13 cellular contexts compared by ENCODE assay signal in genomic region chr13:30186644-30187431, GRCh38.
A peak's percentile ranks its signal among the peaks of the same experiment; 100 is the strongest.
DNase-seq lines count a peak whose midpoint lies in the region; ATAC-seq and TF ChIP-seq lines count a peak whose summit lies in the region.
"Had no signal": no experiment of that assay in that cellular context is flagged by ENCODE, and none has a peak within 500 bp of the region (broad histone marks: within the 10 kb centered on the region; RNA-seq: fewer than 3 reads in every experiment).

No MANE protein-coding gene starts in this region.

- POLR2A ChIA-PET in activated CD4-positive, alpha-beta memory T cell treated with anti-CD3 and anti-CD28 coated beads for 36 hours (lab: Charles Lee), result no interaction called here

- ATAC-seq in HG03469 (IDR thresholded peaks at IDR 0.05; ENCODE audit: unreplicated experiment), result no peak
- ATAC-seq: activated CD8-positive, alpha-beta T cell treated with anti-CD3 and anti-CD28 coated beads for 36 hours had no signal

- no peak overlapping the region for H3K4me3 Mint-ChIP-seq in neural crest cell
- H3K4me3 Mint-ChIP-seq in chondrocyte (ENCODE audit: unreplicated experiment), result no peak overlapping the region
- no peak overlapping the region for H3K4me3 Mint-ChIP-seq in activated CD4-positive, alpha-beta memory T cell treated with anti-CD3 and anti-CD28 coated beads for 36 hours
- H3K4me3 Mint-ChIP-seq: activated CD8-positive, alpha-beta T cell treated with anti-CD3 and anti-CD28 coated beads for 36 hours had no signal

- no peaks in the 10 kb centered on the region for H3K27me3 Mint-ChIP-seq in neural crest cell (ENCODE audit: low read depth)
- no peaks in the 10 kb centered on the region for H3K27me3 Mint-ChIP-seq in chondrocyte (ENCODE audit: low read depth)
- H3K27me3 Mint-ChIP-seq in activated CD4-positive, alpha-beta memory T cell treated with anti-CD3 and anti-CD28 coated beads for 36 hours, result no peaks in the 10 kb centered on the region
- H3K27me3 Mint-ChIP-seq: activated CD8-positive, alpha-beta T cell treated with anti-CD3 and anti-CD28 coated beads for 36 hours had no signal

- peak overlapping the region; percentile 32 for H3K27ac Mint-ChIP-seq in neural crest cell (ENCODE audit: unreplicated experiment)
- no peak overlapping the region for H3K27ac Mint-ChIP-seq in chondrocyte (ENCODE audit: unreplicated experiment)
- no peak overlapping the region for H3K27ac Mint-ChIP-seq in activated CD4-positive, alpha-beta memory T cell treated with anti-CD3 and anti-CD28 coated beads for 36 hours
- H3K27ac Mint-ChIP-seq: activated CD8-positive, alpha-beta T cell treated with anti-CD3 and anti-CD28 coated beads for 36 hours had no signal

- no peaks in the 10 kb centered on the region for H3K9me3 Mint-ChIP-seq in neural crest cell
- H3K9me3 Mint-ChIP-seq in chondrocyte (ENCODE audit: low read depth), result peaks cover 2% of the 10 kb centered on the region
- peaks cover 4% of the 10 kb centered on the region for H3K9me3 Mint-ChIP-seq in activated CD4-positive, alpha-beta memory T cell treated with anti-CD3 and anti-CD28 coated beads for 36 hours

- no peak for TF ChIP-seq CTCF in neural crest cell (conservative IDR thresholded peaks at IDR 0.05)
- no peak for TF ChIP-seq CTCF in chondrocyte (IDR thresholded peaks at IDR 0.05)

- H3K36me3 Mint-ChIP-seq in neural crest cell (ENCODE audit: low read depth) (no peaks in the 10 kb centered on the region), chondrocyte (ENCODE audit: low read depth) (peaks cover 4% of the 10 kb centered on the region)
- no peaks in the 10 kb centered on the region for H3K36me3 Mint-ChIP-seq in activated CD4-positive, alpha-beta memory T cell treated with anti-CD3 and anti-CD28 coated beads for 36 hours

- intact Hi-C loops in activated CD4-positive, alpha-beta memory T cell treated with anti-CD3 and anti-CD28 coated beads for 36 hours (cut with micrococcal nuclease), result no loop called here

- CTCF ChIA-PET in activated CD4-positive, alpha-beta memory T cell treated with anti-CD3 and anti-CD28 coated beads for 36 hours (lab: Charles Lee), result interaction anchor here (0.6 kb wide), 1 partner anchor 52 kb away, joined by 3 read pairs; no protein-coding TSS in a partner anchor

- H3K4me1 Mint-ChIP-seq in neural crest cell (peaks cover 20% of the 10 kb centered on the region), chondrocyte (ENCODE audit: low read depth) (no peaks in the 10 kb centered on the region)
- H3K4me1 Mint-ChIP-seq in activated CD4-positive, alpha-beta memory T cell treated with anti-CD3 and anti-CD28 coated beads for 36 hours (ENCODE audit: low read depth), result no peaks in the 10 kb centered on the region

- peak; percentile 85 for DNase-seq in DMS79 treated with DMSO at 0.1 percent for 48 hours (lab: John Stamatoyannopoulos, UW)
- peak; percentile 53 to 83 for DNase-seq in NCI-H2081 (lab: John Stamatoyannopoulos, UW)
- DNase-seq in SK-N-DZ (ENCODE audit: low spot score), result peak; percentile 53
- DNase-seq in neural crest cell (ENCODE audit: low read depth, low spot score), result no peak
- DNase-seq in chondrocyte (ENCODE audit: low spot score), result no peak
- DNase-seq in activated CD4-positive, alpha-beta memory T cell treated with anti-CD3 and anti-CD28 coated beads for 36 hours, result no peak
- DNase-seq in NCI-H446 treated with DMSO at 0.1 percent for 48 hours (lab: John Stamatoyannopoulos, UW), result no peak
- DNase-seq: activated CD8-positive, alpha-beta T cell treated with anti-CD3 and anti-CD28 coated beads for 36 hours; activated effector memory CD4-positive, alpha-beta T cell treated with Interleukin-2 at 50 U/mL for 16 hours; aorta; pancreas; T-helper 9 cell had no signal

Comparison
In these comparisons a context has a peak if more than half of its experiments do, and no peak if none do; other contexts are left out.
1. DNase-seq: peak in DMS79 treated with DMSO at 0.1 percent for 48 hours (single experiment), NCI-H2081 (2 of 2) and SK-N-DZ (single experiment); none in neural crest cell (single experiment), chondrocyte (single experiment), activated CD4-positive, alpha-beta memory T cell treated with anti-CD3 and anti-CD28 coated beads for 36 hours (single experiment) and NCI-H446 treated with DMSO at 0.1 percent for 48 hours (single experiment).